11 cellular contexts compared by ENCODE assay signal in the genomic region with DNA sequence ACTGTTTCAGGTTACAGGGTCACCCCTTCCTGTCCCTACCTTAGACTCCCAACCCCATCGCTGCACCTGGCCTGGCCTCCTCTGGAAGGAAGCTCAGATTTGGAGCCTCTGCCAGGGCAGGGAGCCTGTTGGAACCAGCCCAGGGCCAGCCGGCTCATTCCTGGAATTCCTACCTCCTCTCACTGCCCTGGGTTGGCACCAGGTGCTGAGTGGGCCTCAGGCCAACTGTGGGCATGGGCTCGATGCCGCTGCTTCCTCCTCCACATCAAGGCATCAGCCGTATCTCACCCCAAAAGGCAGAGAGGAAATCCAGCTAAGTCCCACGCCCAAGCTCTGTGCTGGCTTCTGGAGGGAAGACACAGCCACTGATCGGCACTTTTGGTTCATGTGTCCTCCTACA. TPM values are rescaled to one million over a fixed set of nuclear protein-coding genes. Genes with fewer than 3 reads are reported as not detected.
DNase-seq lines count a peak whose midpoint lies in the region; ATAC-seq and TF ChIP-seq lines count a peak whose summit lies in the region.
"Had no signal": no experiment of that assay in that cellular context is flagged by ENCODE, and none has a peak within 500 bp of the region (broad histone marks: within the 10 kb centered on the region; RNA-seq: fewer than 3 reads in every experiment).

No MANE protein-coding gene starts in this region.

- H3K4me1 ChIP-seq in CD8-positive, alpha-beta T cell (ENCODE audit: insufficient read depth, low read length) = peaks cover 26% of the 10 kb centered on the region
- peaks cover 44% of the 10 kb centered on the region for H3K4me1 ChIP-seq in HUES64 (ENCODE audit: insufficient read depth, low read length)

- H3K4me1 Mint-ChIP-seq in CD8-positive, alpha-beta T cell (ENCODE audit: low read depth) = peaks cover 37% of the 10 kb centered on the region
- peaks cover 69% of the 10 kb centered on the region for H3K4me1 Mint-ChIP-seq in nephron

- intact Hi-C loops in CD8-positive, alpha-beta T cell (cut with DNase I, micrococcal nuclease) = loop anchor here (5.0 kb wide), 2 partner anchors 35 to 40 kb away; partner anchors contain the start of gene KLHL25 (in 1 of the 2)

- H3K36me3 ChIP-seq in CD8-positive, alpha-beta T cell (ENCODE audit: insufficient read depth, low read length) = peaks cover 4% of the 10 kb centered on the region
- H3K36me3 ChIP-seq in HUES64 (ENCODE audit: insufficient read depth, low read length) = peaks cover 16% of the 10 kb centered on the region; the same call in 1 of the 2 replicates

- no peak for DNase-seq in CD8-positive, alpha-beta T cell
- DNase-seq in cortex of kidney (lab: John Stamatoyannopoulos, UW) (peak; percentile 16), NCI-H1436 (lab: John Stamatoyannopoulos, UW) (no peak)
- DNase-seq: mesendoderm; stimulated activated naive CD4-positive, alpha-beta T cell treated with Interleukin-2 at 50 U/mL for 16 hours; WERI-Rb-1 had no signal

- peak overlapping the region; percentile 55 for H3K27ac Mint-ChIP-seq in CD8-positive, alpha-beta T cell
- peak overlapping the region; percentile 93 to 95 (median 93) for H3K27ac Mint-ChIP-seq in nephron

- H3K27ac ChIP-seq in CD8-positive, alpha-beta T cell (ENCODE audit: low read depth, low read length) = no peak overlapping the region
- H3K27ac ChIP-seq in HUES64 (ENCODE audit: low read depth, low read length) = peak overlapping the region; percentile 81
- H3K27ac ChIP-seq: WERI-Rb-1 had no signal

- H3K27me3 ChIP-seq in CD8-positive, alpha-beta T cell (ENCODE audit: insufficient read depth, low read length) = no peaks in the 10 kb centered on the region
- H3K27me3 ChIP-seq in HUES64 (ENCODE audit: insufficient read depth, low read length) = no peaks in the 10 kb centered on the region

- POLR2A ChIA-PET in CD8-positive, alpha-beta T cell (lab: Charles Lee) = interaction anchor here (0.9 kb wide), 1 partner anchor 42 kb away, joined by 3 read pairs; the partner anchor contains the start of gene KLHL25

- no peaks in the 10 kb centered on the region for H3K27me3 Mint-ChIP-seq in CD8-positive, alpha-beta T cell (ENCODE audit: low read depth)
- no peaks in the 10 kb centered on the region for H3K27me3 Mint-ChIP-seq in nephron (ENCODE audit: low read depth)

- no peak for ATAC-seq in CD8-positive, alpha-beta T cell
- ATAC-seq in HG03045 (IDR thresholded peaks at IDR 0.05; ENCODE audit: unreplicated experiment) (no peak), HG03457 (IDR thresholded peaks at IDR 0.05; ENCODE audit: unreplicated experiment) (no peak), HG03025 (IDR thresholded peaks at IDR 0.05; ENCODE audit: low FRiP score, unreplicated experiment) (no peak)

- H3K9me3 Mint-ChIP-seq in CD8-positive, alpha-beta T cell = no peaks in the 10 kb centered on the region
- no peaks in the 10 kb centered on the region for H3K9me3 Mint-ChIP-seq in nephron

- no peak for TF ChIP-seq CTCF in CD8-positive, alpha-beta T cell (IDR thresholded peaks at IDR 0.05)
- TF ChIP-seq CTCF in nephron (IDR thresholded peaks at IDR 0.05; ENCODE audit: unreplicated experiment in 3 of 3) = no peak

- H3K4me3 ChIP-seq in CD8-positive, alpha-beta T cell (ENCODE audit: low read depth, low read length) = no peak overlapping the region
- no peak overlapping the region for H3K4me3 ChIP-seq in HUES64 (ENCODE audit: low read length)

- no peaks in the 10 kb centered on the region for H3K9me3 ChIP-seq in CD8-positive, alpha-beta T cell (ENCODE audit: low read length)
- no peaks in the 10 kb centered on the region for H3K9me3 ChIP-seq in HUES64 (ENCODE audit: insufficient read depth, low read depth, low read length)

- whole genome bisulfite sequencing in HUES64 = 91% methylated on average over 7 of the region's 7 CpGs

- CTCF ChIA-PET in CD8-positive, alpha-beta T cell (lab: Charles Lee) = interaction anchor here (1.4 kb wide), 1 partner anchor 456 kb away, joined by 5 read pairs; no protein-coding TSS in a partner anchor

- H3K9ac ChIP-seq in HUES64 (ENCODE audit: low read depth, low read length) = no peak overlapping the region

- H3K36me3 Mint-ChIP-seq in CD8-positive, alpha-beta T cell = peaks cover 17% of the 10 kb centered on the region
- H3K36me3 Mint-ChIP-seq in nephron (ENCODE audit: low read depth) = peaks cover 20% of the 10 kb centered on the region

- peak overlapping the region; percentile 13 for H3K4me3 Mint-ChIP-seq in CD8-positive, alpha-beta T cell
- peak overlapping the region; percentile 41 to 59 (median 57) for H3K4me3 Mint-ChIP-seq in nephron

RNA-seq across cellular contexts. Expression of gene KLHL25, which starts 42.1 kb away (rescaled TPM):
- total RNA-seq in CD8-positive, alpha-beta T cell = 1 to 10 TPM; 4.3 to 4.9 TPM
- polyA plus RNA-seq in HUES64 (2013, experiment 1 of 2) = 11.2 TPM
- 11.5 TPM for polyA plus RNA-seq in HUES64 (2013, experiment 2 of 2)
